9 cellular contexts compared by ENCODE assay signal in the genomic region with DNA sequence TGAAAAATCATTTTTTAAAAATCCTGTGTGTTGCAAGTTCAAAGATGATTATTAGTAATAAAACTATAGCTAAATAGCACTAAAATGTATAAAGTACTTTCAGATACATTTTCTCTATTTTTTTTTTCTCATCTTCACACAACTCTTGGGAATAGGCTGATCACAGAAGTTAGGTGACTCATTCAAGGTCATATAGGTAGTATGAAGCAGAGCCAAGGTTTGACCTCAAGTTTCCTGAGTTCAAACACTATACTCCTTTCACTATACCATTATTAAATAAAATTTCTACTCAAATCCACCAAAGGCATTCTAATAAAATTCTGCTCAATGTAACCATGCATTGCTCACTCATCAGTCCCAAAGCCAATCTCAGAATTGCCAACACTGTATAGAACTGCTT. TPM values are rescaled to one million over a fixed set of nuclear protein-coding genes. Genes with fewer than 3 reads are reported as not detected.
"Had no signal": no experiment of that assay in that cellular context is flagged by ENCODE, and none has a peak within 500 bp of the region (broad histone marks: within the 10 kb centered on the region; RNA-seq: fewer than 3 reads in every experiment).

No MANE protein-coding gene starts in this region.

- H3K4me3 ChIP-seq: GM23248, HAP-1, K562 had no signal

- FAIRE-seq: HTR-8/SVneo, K562 had no signal

- H3K27ac ChIP-seq: GM23248, HL-60 had no signal

- ATAC-seq: K562 had no signal

- H3K9me3 ChIP-seq: HAP-1 had no signal

- H2AFZ ChIP-seq: GM23248 had no signal

- H3K4me1 ChIP-seq: HAP-1 had no signal

- H3K36me3 ChIP-seq: HAP-1 had no signal

- H3K9ac ChIP-seq: GM23248 had no signal

- DNase-seq: GM23248, GOT3, H7, IMR-90, KG1 had no signal

RNA-seq across cellular contexts. Expression of a gene that starts 21.3 kb away (rescaled TPM):
- total RNA-seq: K562 had no signal
